Comparison of ENCODE assay signal across 23 cellular contexts in genomic region chr3:10930641-10931040, GRCh38.
"Had no signal": no experiment of that assay in that cellular context is flagged by ENCODE, and none has a peak within 500 bp of the region (broad histone marks: within the 10 kb centered on the region; RNA-seq: fewer than 3 reads in every experiment).

No MANE protein-coding gene starts in this region.

- H3K9me3 ChIP-seq: esophagus squamous epithelium, heart right ventricle, left lung, lower lobe of right lung, neutrophil, uterus had no signal

- DNase-seq: activated CD4-positive, alpha-beta T cell treated with anti-CD3 and anti-CD28 coated beads for 36 hours; activated CD4-positive, CD25-positive, alpha-beta regulatory T cell; activated CD8-positive, alpha-beta memory T cell treated with anti-CD3 and anti-CD28 coated beads, Interleukin-2, amount 10 ng/mL, durations not matched to agents 7 days and 5 days; activated CD8-positive, alpha-beta T cell treated with anti-CD3 and anti-CD28 coated beads, Interleukin-2, amount 10 ng/mL, durations not matched to agents 7 days and 5 days; activated gamma-delta T cell; dermis blood vessel endothelial cell; effector CD8-positive, alpha-beta T cell; esophagus squamous epithelium; foreskin melanocyte; heart right ventricle; left lung; mesenchymal stem cell; stimulated activated naive CD4-positive, alpha-beta T cell had no signal

- H3K36me3 ChIP-seq: esophagus squamous epithelium, heart right ventricle, left lung, lower lobe of right lung, neutrophil, tibial nerve, uterus had no signal

- H3K4me1 Mint-ChIP-seq: activated CD4-positive, alpha-beta T cell treated with anti-CD3 and anti-CD28 coated beads for 36 hours; activated CD8-positive, alpha-beta memory T cell treated with anti-CD3 and anti-CD28 coated beads, Interleukin-2, amount 10 ng/mL, durations not matched to agents 7 days and 5 days had no signal

- H3K4me3 ChIP-seq: esophagus squamous epithelium, heart right ventricle, left lung, lower lobe of right lung, SK-N-MC, smooth muscle cell, tibial nerve, uterus had no signal

- H3K9me3 Mint-ChIP-seq: nephron had no signal

- H3K27me3 Mint-ChIP-seq: activated CD8-positive, alpha-beta memory T cell treated with anti-CD3 and anti-CD28 coated beads, Interleukin-2, amount 10 ng/mL, durations not matched to agents 7 days and 5 days; activated naive CD8-positive, alpha-beta T cell had no signal

- H3K36me3 Mint-ChIP-seq: activated CD8-positive, alpha-beta memory T cell treated with anti-CD3 and anti-CD28 coated beads, Interleukin-2, amount 10 ng/mL, durations not matched to agents 7 days and 5 days; activated naive CD8-positive, alpha-beta T cell had no signal

- H3K4me1 ChIP-seq: left lung, lower lobe of right lung, uterus had no signal

- ATAC-seq: activated CD4-positive, alpha-beta T cell treated with anti-CD3 and anti-CD28 coated beads for 36 hours; activated CD8-positive, alpha-beta memory T cell treated with anti-CD3 and anti-CD28 coated beads, Interleukin-2, amount 10 ng/mL, durations not matched to agents 7 days and 5 days; activated CD8-positive, alpha-beta T cell treated with anti-CD3 and anti-CD28 coated beads, Interleukin-2, amount 10 ng/mL, durations not matched to agents 7 days and 5 days; heart right ventricle; left lung; lower lobe of right lung had no signal

- H3K27ac ChIP-seq: epithelial cell of prostate, esophagus squamous epithelium, heart right ventricle, left lung, lower lobe of right lung, neutrophil, SK-N-MC, tibial nerve, uterus had no signal

- H3K27me3 ChIP-seq: esophagus squamous epithelium, left lung, neutrophil, tibial nerve, uterus had no signal

- H3K4me3 Mint-ChIP-seq: activated CD4-positive, alpha-beta T cell treated with anti-CD3 and anti-CD28 coated beads for 36 hours; activated CD8-positive, alpha-beta memory T cell treated with anti-CD3 and anti-CD28 coated beads, Interleukin-2, amount 10 ng/mL, durations not matched to agents 7 days and 5 days; activated CD8-positive, alpha-beta T cell treated with anti-CD3 and anti-CD28 coated beads, Interleukin-2, amount 10 ng/mL, durations not matched to agents 7 days and 5 days; activated naive CD8-positive, alpha-beta T cell; nephron had no signal

- H3K27ac Mint-ChIP-seq: activated CD4-positive, alpha-beta T cell treated with anti-CD3 and anti-CD28 coated beads for 36 hours; activated CD8-positive, alpha-beta memory T cell treated with anti-CD3 and anti-CD28 coated beads, Interleukin-2, amount 10 ng/mL, durations not matched to agents 7 days and 5 days; activated CD8-positive, alpha-beta T cell treated with anti-CD3 and anti-CD28 coated beads, Interleukin-2, amount 10 ng/mL, durations not matched to agents 7 days and 5 days; activated naive CD8-positive, alpha-beta T cell; nephron; progenitor cell of endocrine pancreas had no signal
